Comparison of ENCODE assay signal across 24 cellular contexts in the genomic region with DNA sequence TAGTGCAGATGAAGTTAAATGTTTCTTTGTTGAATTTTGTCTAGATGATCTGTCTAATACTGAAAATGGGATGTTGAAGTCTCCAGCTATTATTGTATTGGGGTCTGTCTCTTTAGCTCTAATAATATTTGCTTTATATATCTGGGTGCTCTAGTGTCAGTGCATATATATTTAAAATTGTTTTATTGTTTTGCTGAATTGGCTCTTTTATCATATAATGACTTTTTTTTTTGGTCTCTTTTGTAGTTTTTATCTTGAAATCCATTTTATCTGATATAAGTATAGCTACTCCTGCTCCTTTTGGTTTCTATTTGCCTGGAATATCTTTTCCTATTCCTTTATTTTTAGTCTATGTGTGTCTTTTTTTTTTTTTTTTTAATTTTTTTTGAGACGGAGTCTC.
DNase-seq lines count a peak whose midpoint lies in the region; ATAC-seq, FAIRE-seq and TF ChIP-seq lines count a peak whose summit lies in the region.
"Had no signal": no experiment of that assay in that cellular context is flagged by ENCODE, and none has a peak within 500 bp of the region (broad histone marks: within the 10 kb centered on the region; RNA-seq: fewer than 3 reads in every experiment).

No MANE protein-coding gene starts in this region.

- dilution Hi-C loops in IMR-90 (cut with HindIII; ENCODE audit: low sequenced_read_pairs, unreplicated experiment) = no loop called here

- CTCF ChIA-PET in A549 (lab: Yijun Ruan, JAX) (interaction anchor here (0.6 to 1.6 kb wide), 3 partner anchors 9 to 138 kb away, joined by 3 to 8 read pairs (median 4); no protein-coding TSS in a partner anchor), IMR-90 (lab: Yijun Ruan, JAX) (no interaction called here), K562 (lab: Yijun Ruan, JAX; ENCODE audit: low intra/inter-chr PET ratio) (no interaction called here)

- H3K56ac ChIP-seq in IMR-90 (ENCODE audit: extremely low read depth, insufficient read depth, low read length) = no peak overlapping the region

- no peak overlapping the region for H4K5ac ChIP-seq in IMR-90 (ENCODE audit: low read depth, low read length)

- TF ChIP-seq POLR2A in A549 (IDR thresholded peaks at IDR 0.05; ENCODE audit: low read length) = no peak
- no peak for TF ChIP-seq POLR2A in IMR-90 (IDR thresholded peaks at IDR 0.05; ENCODE audit: low read depth, low read length)
- no peak for TF ChIP-seq POLR2A in K562 (conservative IDR thresholded peaks at IDR 0.05)

- in situ Hi-C loops in IMR-90 (cut with MboI; ENCODE audit: low sequenced_read_pairs) = loop anchor here (25.0 kb wide), 1 partner anchor 778 kb away; no protein-coding TSS in a partner anchor
- in situ Hi-C loops in K562 (cut with MboI) = loop anchor here (5.0 kb wide), 1 partner anchor 428 kb away; no protein-coding TSS in a partner anchor

- H4K20me1 ChIP-seq in IMR-90 (ENCODE audit: insufficient read depth, low read length) = no peaks in the 10 kb centered on the region
- no peaks in the 10 kb centered on the region for H4K20me1 ChIP-seq in K562 (replicated peaks; ENCODE audit: control insufficient read depth, insufficient read depth, low read length)
- H4K20me1 ChIP-seq: BLaER1 had no signal

- no peak overlapping the region for H3K4me3 ChIP-seq in A549
- no peak overlapping the region for H3K4me3 ChIP-seq in IMR-90 (ENCODE audit: insufficient read depth, low read depth, low read length)
- no peak overlapping the region for H3K4me3 ChIP-seq in K562
- H3K4me3 ChIP-seq: BLaER1, GM12878 had no signal

- H3K79me1 ChIP-seq in IMR-90 (ENCODE audit: low read depth in 1 of 2, low read length in 2 of 2) = peaks cover 5 to 19% of the 10 kb centered on the region in 2 experiments; a peak in 3 of 4 replicates

- H2AK5ac ChIP-seq in IMR-90 (ENCODE audit: low read depth, low read length) = no peak overlapping the region

- peaks cover 11% of the 10 kb centered on the region; the same call in 2 of the 3 replicates for H3K4me1 ChIP-seq in A549
- H3K4me1 ChIP-seq in IMR-90 (ENCODE audit: control insufficient read depth, insufficient read depth, low read length) = no peaks in the 10 kb centered on the region
- H3K4me1 ChIP-seq in K562 (replicated peaks in 1 of 2; ENCODE audit: control insufficient read depth in 2 of 2, insufficient read depth in 2 of 2, low read length in 2 of 2) = no peaks in the 10 kb centered on the region; a peak in 1 of 5 replicates
- H3K4me1 ChIP-seq: BE2C, BLaER1 had no signal

- H2BK15ac ChIP-seq in IMR-90 (ENCODE audit: low read depth, low read length) = no peak overlapping the region

- intact Hi-C loops in IMR-90 (cut with micrococcal nuclease) (no loop called here), K562 (cut with micrococcal nuclease) (no loop called here)

- no peaks in the 10 kb centered on the region for H3K36me3 ChIP-seq in IMR-90 (ENCODE audit: control insufficient read depth, insufficient read depth, low read length)
- no peaks in the 10 kb centered on the region for H3K36me3 ChIP-seq in K562 (ENCODE audit: control insufficient read depth, insufficient read depth, low read length)
- H3K36me3 ChIP-seq: BE2C, BLaER1 had no signal

- no peak overlapping the region for H3K23ac ChIP-seq in IMR-90 (ENCODE audit: low read depth, low read length)

- no peak overlapping the region for H2AFZ ChIP-seq in IMR-90 (replicated peaks; ENCODE audit: low read length, poor library complexity)
- H2AFZ ChIP-seq in K562 (ENCODE audit: low read depth, low read length) = no peak overlapping the region

- H4K91ac ChIP-seq in IMR-90 (ENCODE audit: insufficient read depth, low read depth, low read length) = no peak overlapping the region

- no peak overlapping the region for H4K8ac ChIP-seq in IMR-90 (ENCODE audit: low read depth in 2 of 2, low read length in 2 of 2)

- no peaks in the 10 kb centered on the region for H3K79me2 ChIP-seq in K562 (ENCODE audit: control insufficient read depth, insufficient read depth, low read length)

- H3K9me3 ChIP-seq in A549 (no peaks in the 10 kb centered on the region), IMR-90 (ENCODE audit: control insufficient read depth, insufficient read depth, low read length) (peaks cover 2% of the 10 kb centered on the region; the same call in 1 of the 2 replicates), K562 (replicated peaks; ENCODE audit: control insufficient read depth, insufficient read depth, low read depth, low read length) (no peaks in the 10 kb centered on the region; the same call in 1 of the 2 replicates)
- H3K9me3 ChIP-seq: BE2C had no signal

- H2BK20ac ChIP-seq in IMR-90 (ENCODE audit: low read depth, low read length) = no peak overlapping the region

- no peak overlapping the region for H3K27ac ChIP-seq in A549
- no peak overlapping the region for H3K27ac ChIP-seq in IMR-90 (ENCODE audit: insufficient read depth, low read length)
- H3K27ac ChIP-seq in K562 (ENCODE audit: extremely low read depth, low read depth, low read length) = no peak overlapping the region
- H3K27ac ChIP-seq: BLaER1 had no signal

- no peak for ATAC-seq in A549
- ATAC-seq in IMR-90 (ENCODE audit: low read depth) = no peak
- ATAC-seq in K562 = no peak
- ATAC-seq: GM12878 had no signal

- H3K4me2 ChIP-seq in A549 = no peak overlapping the region
- H3K4me2 ChIP-seq in IMR-90 (ENCODE audit: low read depth, low read length) = no peak overlapping the region
- no peak overlapping the region for H3K4me2 ChIP-seq in K562 (ENCODE audit: insufficient read depth, low read length)
- H3K4me2 ChIP-seq: BLaER1 had no signal

- POLR2A ChIA-PET in A549 (lab: Yijun Ruan, JAX) (no interaction called here), IMR-90 (lab: Charles Lee; ENCODE audit: unreplicated experiment) (no interaction called here), K562 (lab: Yijun Ruan, JAX) (interaction anchor here (0.6 to 1.1 kb wide), 3 partner anchors 13 to 793 kb away, joined by 3 to 6 read pairs (median 4); no protein-coding TSS in a partner anchor)

- DNase-seq in A549 (ENCODE audit: low read depth in 1 of 2, low spot score in 1 of 2) = no peak
- DNase-seq in IMR-90 = no peak
- DNase-seq in K562 (ENCODE audit: extremely low read depth in 1 of 4, low spot score in 3 of 4) = no peak
- DNase-seq in activated T-cell treated with anti-CD3 and anti-CD28 coated beads, Interleukin-2, amount 50 U/mL, for 1 hour = no peak
- DNase-seq in activated naive CD4-positive, alpha-beta T cell treated with anti-CD3 and anti-CD28 coated beads, Interleukin-2, amount 50 U/mL, for 16 hours = no peak
- DNase-seq: 8988T; BE2C; C1 segment of cervical spinal cord; CD4-positive, alpha-beta memory T cell; CD4-positive, CD25-positive, alpha-beta regulatory T cell; CD8-positive, alpha-beta memory T cell; COR-L47; DMS 273 treated with DMSO at 0.1 percent for 48 hours; DMS153; DMS53; DMS79; DND-41; EL; GDM1 had no signal

- H2BK5ac ChIP-seq in IMR-90 (ENCODE audit: low read depth, low read length, poor library complexity, severe bottlenecking) = no peak overlapping the region

- H3K4ac ChIP-seq in IMR-90 (ENCODE audit: low read depth, low read length) = no peak overlapping the region

- no peak overlapping the region for H3K18ac ChIP-seq in IMR-90 (ENCODE audit: low read depth, low read length)

- no peak for TF ChIP-seq RAD21 in A549 (conservative IDR thresholded peaks at IDR 0.05 in 1 of 2, IDR thresholded peaks at IDR 0.05 in 1 of 2)
- no peak for TF ChIP-seq RAD21 in IMR-90 (IDR thresholded peaks at IDR 0.05; ENCODE audit: low read length)
- no peak for TF ChIP-seq RAD21 in K562 (CRISPR knock-in tag; conservative IDR thresholded peaks at IDR 0.05 in 1 of 2, IDR thresholded peaks at IDR 0.05 in 1 of 2)

- no peak overlapping the region for H2BK120ac ChIP-seq in IMR-90 (ENCODE audit: low read depth, low read length)

- BruUV-seq in IMR-90 (replicated peaks; lab: Mats Ljungman, UMichigan) (no TSS peak), K562 (replicated peaks; lab: Mats Ljungman, UMichigan) (no TSS peak)

- TF ChIP-seq CTCF in A549 (IDR thresholded peaks at IDR 0.05) = no peak
- TF ChIP-seq CTCF in IMR-90 (conservative IDR thresholded peaks at IDR 0.05; ENCODE audit: low read depth, low read length) = no peak
- no peak for TF ChIP-seq CTCF in K562 (IDR thresholded peaks at IDR 0.05 in 2 of 3, conservative IDR thresholded peaks at IDR 0.05 in 1 of 3; ENCODE audit: insufficient read depth in 2 of 3, low read depth in 1 of 3, low read length in 3 of 3)

- TF ChIP-seq EP300 in A549 (IDR thresholded peaks at IDR 0.05) = no peak
- TF ChIP-seq EP300 in K562 (IDR thresholded peaks at IDR 0.05; ENCODE audit: low read length) = no peak

- no peak for FAIRE-seq in A549 (lab: Jason Lieb, UNC)
- FAIRE-seq in K562 (lab: Jason Lieb, UNC) = no peak
- FAIRE-seq: A204.1, GM12878, GM12892, GM18507 had no signal

- WGBS in A549 (ENCODE audit: missing lambda C conversion rate) = 100% methylated on average over 1 of the region's 1 CpG
- no CpG with 5 or more reads among the region's 1 CpG for WGBS in IMR-90 (ENCODE audit: extremely low coverage in 2 of 2, insufficient read length in 1 of 2), 2 experiments
- no CpG with 5 or more reads among the region's 1 CpG for WGBS in K562 (ENCODE audit: insufficient coverage, low coverage, missing lambda C conversion rate)

- no peak overlapping the region for H3K14ac ChIP-seq in IMR-90 (replicated peaks; ENCODE audit: low read depth, low read length)

- H3K27me3 ChIP-seq in IMR-90 (ENCODE audit: control insufficient read depth, insufficient read depth, low read length) (no peaks in the 10 kb centered on the region), K562 (ENCODE audit: control insufficient read depth in 2 of 2, insufficient read depth in 2 of 2, low read length in 2 of 2) (no peaks in the 10 kb centered on the region)
- H3K27me3 ChIP-seq: BE2C, BLaER1 had no signal

- H3K9me1 ChIP-seq in IMR-90 (ENCODE audit: insufficient read depth, low read length) (no peaks in the 10 kb centered on the region), K562 (ENCODE audit: control insufficient read depth, insufficient read depth, low read length) (no peaks in the 10 kb centered on the region)

- no peak overlapping the region for H2AK9ac ChIP-seq in IMR-90 (replicated peaks; ENCODE audit: low read depth, low read length, poor library complexity)

- H3K9ac ChIP-seq in IMR-90 (ENCODE audit: low read depth, low read length) = no peak overlapping the region
- H3K9ac ChIP-seq in K562 (ENCODE audit: insufficient read depth in 1 of 2, low read depth in 2 of 2, low read length in 2 of 2) = no peak overlapping the region
- H3K9ac ChIP-seq: BLaER1 had no signal

TF ChIP-seq in A549, 52 proteins besides CTCF, POLR2A, EP300 and RAD21:
- peak; percentile 75 for TF ChIP-seq MAFK (IDR thresholded peaks at IDR 0.05; ENCODE audit: partially characterized antibody)
- no peak for TF ChIP-seq JUN (IDR thresholded peaks at IDR 0.05)

TF ChIP-seq in K562, 482 proteins besides CTCF, POLR2A, EP300 and RAD21 (continues in another document):
- TF ChIP-seq HMG20B (CRISPR knock-in tag; IDR thresholded peaks at IDR 0.05) = no peak
- peak; percentile 16; the same call in 1 of the 2 replicates for TF ChIP-seq MAFK (IDR thresholded peaks at IDR 0.05; ENCODE audit: low read length)
- TF ChIP-seq MAFG (tag; conservative IDR thresholded peaks at IDR 0.05) = peak; percentile 54
- TF ChIP-seq GABPA (tag; conservative IDR thresholded peaks at IDR 0.05; ENCODE audit: low read depth) = no peak
- TF ChIP-seq C11orf30 (IDR thresholded peaks at IDR 0.05; ENCODE audit: low read depth) = peak; percentile 72; the same call in 1 of the 2 replicates
- peak; percentile 91 for TF ChIP-seq ZNF316 (IDR thresholded peaks at IDR 0.05)

Comparison
In these comparisons a context has a peak if more than half of its experiments do, and no peak if none do; other contexts are left out.
1. Of the 35 proteins assayed by ChIP-seq in both K562 and A549: peak only in K562: none; only in A549: none; in both: MAFK; in neither: 34.